9 cellular contexts compared by ENCODE assay signal in genomic region chr20:33914871-33915270, GRCh38.
DNase-seq lines count a peak whose midpoint lies in the region; ATAC-seq and TF ChIP-seq lines count a peak whose summit lies in the region.
"Had no signal": no experiment of that assay in that cellular context is flagged by ENCODE, and none has a peak within 500 bp of the region (broad histone marks: within the 10 kb centered on the region; RNA-seq: fewer than 3 reads in every experiment).

No MANE protein-coding gene starts in this region.

- intact Hi-C loops in left lung (cut with DNase I) = no loop called here

- H3K9me3 ChIP-seq in left lung (no peaks in the 10 kb centered on the region), HAP-1 (no peaks in the 10 kb centered on the region)

- peak; percentile 58 for DNase-seq in EH (ENCODE audit: low read depth)
- DNase-seq in NCI-H2107 treated with DMSO at 0.1 percent for 48 hours (lab: John Stamatoyannopoulos, UW; ENCODE audit: unreplicated experiment) = peak; percentile 63
- peak; percentile 24 for DNase-seq in activated T-cell treated with anti-CD3 and anti-CD28 coated beads, Interleukin-2, amount 50 U/mL, for 1 hour
- DNase-seq in left lung = no peak
- no peak for DNase-seq in HAP-1 (ENCODE audit: low spot score in 2 of 2)
- DNase-seq: KG1 had no signal

- ATAC-seq in left lung (peak; percentile 22), GM21367 (IDR thresholded peaks at IDR 0.05; ENCODE audit: unreplicated experiment) (no peak), GM19035 (IDR thresholded peaks at IDR 0.05; ENCODE audit: unreplicated experiment) (no peak), GM21447 (IDR thresholded peaks at IDR 0.05; ENCODE audit: unreplicated experiment) (no peak)

- TF ChIP-seq CTCF in left lung (IDR thresholded peaks at IDR 0.05) = no peak

- H3K4me1 ChIP-seq in left lung (peaks cover 6 to 28% of the 10 kb centered on the region in 2 donors), HAP-1 (peaks cover 12% of the 10 kb centered on the region)

- in situ Hi-C loops in HAP-1 (cut with MboI; ENCODE audit: low sequenced_read_pairs) = no loop called here

- no peak overlapping the region for H3K27ac ChIP-seq in left lung

- H3K27me3 ChIP-seq in left lung (no peaks in the 10 kb centered on the region), HAP-1 (ENCODE audit: low read depth) (no peaks in the 10 kb centered on the region)

- no peak overlapping the region for H3K4me3 ChIP-seq in left lung
- H3K4me3 ChIP-seq in HAP-1 = no peak overlapping the region

- no peaks in the 10 kb centered on the region for H3K36me3 ChIP-seq in left lung
- H3K36me3 ChIP-seq in HAP-1 (replicated peaks) = no peaks in the 10 kb centered on the region

Comparison
In these comparisons a context has a peak if more than half of its experiments do, and no peak if none do; other contexts are left out.
1. DNase-seq: peak in EH (single experiment), NCI-H2107 treated with DMSO at 0.1 percent for 48 hours (single experiment) and activated T-cell treated with anti-CD3 and anti-CD28 coated beads, Interleukin-2, amount 50 U/mL, for 1 hour (single experiment); none in left lung (0 of 2) and HAP-1 (0 of 2).